Comparison of ENCODE assay signal across 15 cellular contexts in genomic region chr3:121557426-121557934, GRCh38. TPM values are rescaled to one million over a fixed set of nuclear protein-coding genes. Genes with fewer than 3 reads are reported as not detected.
A peak's percentile ranks its signal among the peaks of the same experiment; 100 is the strongest.
DNase-seq lines count a peak whose midpoint lies in the region; TF ChIP-seq lines count a peak whose summit lies in the region.
"Had no signal": no experiment of that assay in that cellular context is flagged by ENCODE, and none has a peak within 500 bp of the region (broad histone marks: within the 10 kb centered on the region; RNA-seq: fewer than 3 reads in every experiment).

No MANE protein-coding gene starts in this region.

- in situ Hi-C loops in SK-MEL-5 (cut with HindIII; ENCODE audit: low pct_unique_long_range_greater_than_20kb, low sequenced_read_pairs) (no loop called here), GM13977 (cut with MboI; ENCODE audit: low pct_unique_long_range_greater_than_20kb, low sequenced_read_pairs, unreplicated experiment) (no loop called here)

- H3K4me1 Mint-ChIP-seq in endothelial cell (ENCODE audit: unreplicated experiment) (peaks cover 2% of the 10 kb centered on the region), neural crest cell (peaks cover 16% of the 10 kb centered on the region)
- H3K4me1 Mint-ChIP-seq: CD4-positive, CD25-positive, alpha-beta regulatory T cell had no signal

- H3K4me3 Mint-ChIP-seq in endothelial cell (ENCODE audit: unreplicated experiment), result no peak overlapping the region
- H3K4me3 Mint-ChIP-seq in neural crest cell, result no peak overlapping the region
- H3K4me3 Mint-ChIP-seq: CD4-positive, CD25-positive, alpha-beta regulatory T cell had no signal

- H3K27ac Mint-ChIP-seq in endothelial cell (ENCODE audit: unreplicated experiment), result peak overlapping the region; percentile 30
- H3K27ac Mint-ChIP-seq in neural crest cell (ENCODE audit: unreplicated experiment), result peak overlapping the region; percentile 86
- H3K27ac Mint-ChIP-seq: CD4-positive, CD25-positive, alpha-beta regulatory T cell had no signal

- DNase-seq in SK-MEL-5 (ENCODE audit: low read depth, low spot score) (peak; percentile 83), endothelial cell (ENCODE audit: low spot score) (no peak), neural crest cell (ENCODE audit: low read depth, low spot score) (no peak), NAMALWA (ENCODE audit: low spot score) (no peak), GM13977 (ENCODE audit: low spot score) (no peak), cerebellar nuclear complex (lab: John Stamatoyannopoulos, UW) (no peak)
- DNase-seq: ACHN; BE2C; C1 segment of cervical spinal cord; Calu3; CD4-positive, CD25-positive, alpha-beta regulatory T cell; DMS79 treated with DMSO at 0.1 percent for 48 hours; GF-D8; HCEC 1CT had no signal

- no peak for TF ChIP-seq CTCF in endothelial cell (IDR thresholded peaks at IDR 0.05; ENCODE audit: unreplicated experiment)
- TF ChIP-seq CTCF in neural crest cell (conservative IDR thresholded peaks at IDR 0.05), result no peak
- no peak for TF ChIP-seq CTCF in GM13977 (IDR thresholded peaks at IDR 0.05; ENCODE audit: extremely low read depth, insufficient read depth, missing control alignments)

- H3K36me3 Mint-ChIP-seq in endothelial cell (ENCODE audit: low read depth, unreplicated experiment), result no peaks in the 10 kb centered on the region
- no peaks in the 10 kb centered on the region for H3K36me3 Mint-ChIP-seq in neural crest cell (ENCODE audit: low read depth)
- H3K36me3 Mint-ChIP-seq: CD4-positive, CD25-positive, alpha-beta regulatory T cell had no signal

- H3K9me3 Mint-ChIP-seq in endothelial cell (ENCODE audit: unreplicated experiment) (no peaks in the 10 kb centered on the region), neural crest cell (no peaks in the 10 kb centered on the region)

- H3K27me3 Mint-ChIP-seq in endothelial cell (ENCODE audit: unreplicated experiment), result peaks cover 2% of the 10 kb centered on the region
- no peaks in the 10 kb centered on the region for H3K27me3 Mint-ChIP-seq in neural crest cell (ENCODE audit: low read depth)

RNA-seq across cellular contexts. Expression of gene ARGFX, which starts 10.3 kb away (rescaled TPM):
- total RNA-seq in SK-MEL-5 (2014; rRNA removed; shearing (Covaris generic)), result not detected in 2 replicates
- polyA plus RNA-seq in SK-MEL-5 (2015; cell fraction: cytosol; rRNA removed), result not detected in 2 replicates
- polyA plus RNA-seq in SK-MEL-5 (2015; cell fraction: nucleus; rRNA removed), result not detected in 2 replicates
- not detected for total RNA-seq in endothelial cell (ENCODE audit: unreplicated experiment)
- not detected in 2 replicates for total RNA-seq in neural crest cell
- total RNA-seq: Calu3; CD4-positive, CD25-positive, alpha-beta regulatory T cell; HT1080 had no signal
- polyA plus RNA-seq: CD4-positive, CD25-positive, alpha-beta regulatory T cell had no signal

RNA-seq across cellular contexts. Expression of gene POLQ, which starts 11.7 kb away (rescaled TPM):
- 5.6 and 5.7 TPM in 2 replicates for total RNA-seq in SK-MEL-5 (2014; rRNA removed; shearing (Covaris generic))
- 3.4 and 3.9 TPM in 2 replicates for polyA plus RNA-seq in SK-MEL-5 (2015; cell fraction: cytosol; rRNA removed)
- 13.1 and 21.7 TPM in 2 replicates for polyA plus RNA-seq in SK-MEL-5 (2015; cell fraction: nucleus; rRNA removed)
- 2.1 TPM for total RNA-seq in endothelial cell (ENCODE audit: unreplicated experiment)
- total RNA-seq in neural crest cell, result 16.9 and 17.8 TPM in 2 replicates

RNA-seq across cellular contexts. Expression of gene FBXO40, which starts 35.7 kb away (rescaled TPM):
- total RNA-seq in SK-MEL-5 (2014; rRNA removed; shearing (Covaris generic)), result 0.05 and 0.08 TPM in 2 replicates
- 0.05 and 0.12 TPM in 2 replicates for polyA plus RNA-seq in SK-MEL-5 (2015; cell fraction: cytosol; rRNA removed)
- polyA plus RNA-seq in SK-MEL-5 (2015; cell fraction: nucleus; rRNA removed), result not detected in 2 replicates
- total RNA-seq in endothelial cell (ENCODE audit: unreplicated experiment), result not detected
- not detected in 2 replicates for total RNA-seq in neural crest cell
- total RNA-seq: Calu3; CD4-positive, CD25-positive, alpha-beta regulatory T cell had no signal
